1 cellular context compared by ENCODE assay signal in the genomic region with DNA sequence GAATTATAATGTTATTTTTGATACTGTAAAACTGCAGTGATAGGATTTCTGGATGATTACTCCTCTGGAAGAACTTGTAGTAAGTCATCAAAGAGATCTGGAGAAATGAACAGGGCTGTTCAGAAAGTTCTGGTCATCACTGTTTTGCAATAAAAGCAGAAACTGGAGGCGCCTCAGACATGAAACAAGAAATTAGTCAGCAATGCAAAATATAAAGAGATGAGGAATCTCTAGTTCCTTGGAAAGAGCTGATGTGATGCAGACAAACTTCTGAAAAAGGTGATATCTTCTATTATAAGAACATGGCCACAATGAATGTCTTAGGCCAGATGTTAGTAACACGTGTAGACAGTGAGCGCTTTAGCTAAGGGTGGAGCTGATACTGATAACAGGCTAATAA.
TF ChIP-seq lines count a peak whose summit lies in the region.

No MANE protein-coding gene starts in this region.

TF ChIP-seq in IMR-90, 13 proteins besides CTCF, POLR2A, EP300 and RAD21:
- TF ChIP-seq, protein P1, sequence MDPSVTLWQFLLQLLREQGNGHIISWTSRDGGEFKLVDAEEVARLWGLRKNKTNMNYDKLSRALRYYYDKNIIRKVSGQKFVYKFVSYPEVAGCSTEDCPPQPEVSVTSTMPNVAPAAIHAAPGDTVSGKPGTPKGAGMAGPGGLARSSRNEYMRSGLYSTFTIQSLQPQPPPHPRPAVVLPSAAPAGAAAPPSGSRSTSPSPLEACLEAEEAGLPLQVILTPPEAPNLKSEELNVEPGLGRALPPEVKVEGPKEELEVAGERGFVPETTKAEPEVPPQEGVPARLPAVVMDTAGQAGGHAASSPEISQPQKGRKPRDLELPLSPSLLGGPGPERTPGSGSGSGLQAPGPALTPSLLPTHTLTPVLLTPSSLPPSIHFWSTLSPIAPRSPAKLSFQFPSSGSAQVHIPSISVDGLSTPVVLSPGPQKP (IDR thresholded peaks at IDR 0.05; ENCODE audit: borderline replicate concordance, low read depth, low read length), result no peak
- TF ChIP-seq CEBPB (IDR thresholded peaks at IDR 0.05; ENCODE audit: low read depth, low read length) (peak; percentile 44), RFX5 (IDR thresholded peaks at IDR 0.05; ENCODE audit: low read depth, low read length) (no peak), CHD1 (IDR thresholded peaks at IDR 0.05; ENCODE audit: low read depth, low read length) (no peak)
TF ChIP-seq in IMR-90: peak in this region for 1.
